8 cellular contexts compared by ENCODE assay signal in genomic region chr4:88378691-88379559, GRCh38. TPM values are rescaled to one million over a fixed set of nuclear protein-coding genes. Genes with fewer than 3 reads are reported as not detected.
DNase-seq lines count a peak whose midpoint lies in the region; ATAC-seq and TF ChIP-seq lines count a peak whose summit lies in the region.

HERC6 (plus strand) TSS chr4:88378852; CDS start chr4:88378922, 70 bp downstream.

- no peaks in the 10 kb centered on the region for H3K27me3 ChIP-seq in colonic mucosa
- no peaks in the 10 kb centered on the region for H3K27me3 ChIP-seq in layer of hippocampus (ENCODE audit: control insufficient read depth, insufficient read depth, low read length)

- no peaks in the 10 kb centered on the region for H3K36me3 ChIP-seq in colonic mucosa

- intact Hi-C loops in activated CD4-positive, alpha-beta T cell treated with anti-CD3 and anti-CD28 coated beads for 36 hours (cut with DNase I, micrococcal nuclease), result loop anchor here in 1 of 2 experiments (1.0 to 10.0 kb wide), 2 partner anchors 95 to 916 kb away; partner anchors contain the start of gene PPM1K
- intact Hi-C loops in colonic mucosa (cut with DNase I), result loop anchor here (10.0 kb wide), 1 partner anchor 164 kb away; no protein-coding TSS in a partner anchor

- H3K27ac Mint-ChIP-seq in activated CD4-positive, alpha-beta T cell treated with anti-CD3 and anti-CD28 coated beads for 36 hours, result peak within 1 kb of the TSS; percentile 84

- peak; percentile 51 for ATAC-seq in GM18873 (IDR thresholded peaks at IDR 0.05; ENCODE audit: low FRiP score, unreplicated experiment)
- ATAC-seq in HG03139 (IDR thresholded peaks at IDR 0.05; ENCODE audit: unreplicated experiment), result peak; percentile 64
- ATAC-seq in activated CD4-positive, alpha-beta T cell treated with anti-CD3 and anti-CD28 coated beads for 36 hours, result peak; percentile 47

- H3K36me3 Mint-ChIP-seq in activated CD4-positive, alpha-beta T cell treated with anti-CD3 and anti-CD28 coated beads for 36 hours (ENCODE audit: low read depth), result peaks cover 11% of the 10 kb centered on the region

- H3K9me3 Mint-ChIP-seq in activated CD4-positive, alpha-beta T cell treated with anti-CD3 and anti-CD28 coated beads for 36 hours (ENCODE audit: low read depth), result no peaks in the 10 kb centered on the region

- DNase-seq in AG09319 (ENCODE audit: extremely low read depth, low read depth) (peak; percentile 35), NCI-H226 (peak; percentile 82), colonic mucosa (peak; percentile 82)
- DNase-seq in activated CD4-positive, alpha-beta T cell treated with anti-CD3 and anti-CD28 coated beads for 36 hours, result peak; percentile 88
- peak; percentile 26 to 59 (median 41) for DNase-seq in stimulated activated CD4-positive, alpha-beta T cell treated with anti-CD3 and anti-CD28 coated beads, Interleukin-1b, Interleukin-23, amount 100 ng/mL, for 24 hours (ENCODE audit: low read depth in 4 of 4, low spot score in 1 of 4)

- TF ChIP-seq CTCF in AG09319 (IDR thresholded peaks at IDR 0.05; ENCODE audit: low read depth, low read length) (peak; percentile 73), colonic mucosa (IDR thresholded peaks at IDR 0.05) (peak; percentile 69)

- no peaks in the 10 kb centered on the region for H3K9me3 ChIP-seq in colonic mucosa

- H3K27me3 Mint-ChIP-seq in activated CD4-positive, alpha-beta T cell treated with anti-CD3 and anti-CD28 coated beads for 36 hours, result no peaks in the 10 kb centered on the region

- peak within 1 kb of the TSS; percentile 94 for H3K4me3 ChIP-seq in colonic mucosa

- CTCF ChIA-PET in activated CD4-positive, alpha-beta T cell treated with anti-CD3 and anti-CD28 coated beads for 36 hours (lab: Charles Lee), result interaction anchor here (0.5 to 1.3 kb wide), 10 partner anchors 12 to 368 kb away, joined by 3 to 6 read pairs (median 3); no protein-coding TSS in a partner anchor

- H3K9ac ChIP-seq in colonic mucosa (ENCODE audit: low read depth in 2 of 2, low read length in 2 of 2), result peak within 1 kb of the TSS; percentile 72 to 99

- H3K27ac ChIP-seq in colonic mucosa, result peak within 1 kb of the TSS; percentile 97
- peak within 1 kb of the TSS; percentile 88 for H3K27ac ChIP-seq in layer of hippocampus (ENCODE audit: low read depth, low read length)

- H3K4me3 Mint-ChIP-seq in activated CD4-positive, alpha-beta T cell treated with anti-CD3 and anti-CD28 coated beads for 36 hours, result peak within 1 kb of the TSS; percentile 75

- no peaks in the 10 kb centered on the region for H3K4me1 ChIP-seq in colonic mucosa

- POLR2A ChIA-PET in activated CD4-positive, alpha-beta T cell treated with anti-CD3 and anti-CD28 coated beads for 36 hours (lab: Charles Lee), result no interaction called here

- peaks cover 39% of the 10 kb centered on the region for H3K4me1 Mint-ChIP-seq in activated CD4-positive, alpha-beta T cell treated with anti-CD3 and anti-CD28 coated beads for 36 hours

RNA-seq across cellular contexts. Expression of gene HERC6, which starts in this region (rescaled TPM):
- 1 to 10 TPM; 7.3 to 9.3 TPM for total RNA-seq in activated CD4-positive, alpha-beta T cell treated with anti-CD3 and anti-CD28 coated beads for 36 hours
- total RNA-seq in colonic mucosa, result 1 to 10 TPM; 6.2 to 6.3 TPM

Comparison
In these comparisons a context has a peak if more than half of its experiments do, and no peak if none do; other contexts are left out.
1. Peak in every context shown above with its lines: DNase-seq, ATAC-seq, H3K4me3 ChIP-seq and H3K27ac ChIP-seq.
2. DNase-seq: peak in every context shown above with its lines; median percentile 88 in activated CD4-positive, alpha-beta T cell treated with anti-CD3 and anti-CD28 coated beads for 36 hours; 82 in NCI-H226; 82 in colonic mucosa; 41 in stimulated activated CD4-positive, alpha-beta T cell treated with anti-CD3 and anti-CD28 coated beads, Interleukin-1b, Interleukin-23, amount 100 ng/mL, for 24 hours; 35 in AG09319.